In the genomic region with DNA sequence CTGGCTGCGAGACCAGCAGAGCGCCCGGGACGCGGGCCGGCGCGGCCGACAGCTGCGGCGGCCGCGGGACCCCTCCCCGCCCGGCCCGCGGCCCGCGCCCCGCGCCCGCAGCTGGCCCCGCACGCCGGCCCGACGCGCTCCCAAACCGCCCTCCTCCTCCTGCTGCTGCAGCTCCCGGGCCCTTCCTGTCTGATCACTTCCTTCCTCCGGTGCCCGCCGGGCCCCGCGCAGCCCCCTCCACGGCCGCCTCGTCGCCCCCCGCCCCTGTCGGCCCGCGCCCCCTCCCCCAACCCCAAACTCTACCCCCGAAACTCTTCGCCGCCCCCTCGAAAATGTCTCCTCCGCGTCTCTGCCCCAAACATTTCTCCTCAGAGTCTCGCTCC, we compare ENCODE assay signal across 1 cellular context.
TF ChIP-seq lines count a peak whose summit lies in the region.

No MANE protein-coding gene starts in this region.

TF ChIP-seq in GM23338, 12 proteins besides CTCF, POLR2A, EP300 and RAD21 (continued from another document):
- TF ChIP-seq, protein P1, sequence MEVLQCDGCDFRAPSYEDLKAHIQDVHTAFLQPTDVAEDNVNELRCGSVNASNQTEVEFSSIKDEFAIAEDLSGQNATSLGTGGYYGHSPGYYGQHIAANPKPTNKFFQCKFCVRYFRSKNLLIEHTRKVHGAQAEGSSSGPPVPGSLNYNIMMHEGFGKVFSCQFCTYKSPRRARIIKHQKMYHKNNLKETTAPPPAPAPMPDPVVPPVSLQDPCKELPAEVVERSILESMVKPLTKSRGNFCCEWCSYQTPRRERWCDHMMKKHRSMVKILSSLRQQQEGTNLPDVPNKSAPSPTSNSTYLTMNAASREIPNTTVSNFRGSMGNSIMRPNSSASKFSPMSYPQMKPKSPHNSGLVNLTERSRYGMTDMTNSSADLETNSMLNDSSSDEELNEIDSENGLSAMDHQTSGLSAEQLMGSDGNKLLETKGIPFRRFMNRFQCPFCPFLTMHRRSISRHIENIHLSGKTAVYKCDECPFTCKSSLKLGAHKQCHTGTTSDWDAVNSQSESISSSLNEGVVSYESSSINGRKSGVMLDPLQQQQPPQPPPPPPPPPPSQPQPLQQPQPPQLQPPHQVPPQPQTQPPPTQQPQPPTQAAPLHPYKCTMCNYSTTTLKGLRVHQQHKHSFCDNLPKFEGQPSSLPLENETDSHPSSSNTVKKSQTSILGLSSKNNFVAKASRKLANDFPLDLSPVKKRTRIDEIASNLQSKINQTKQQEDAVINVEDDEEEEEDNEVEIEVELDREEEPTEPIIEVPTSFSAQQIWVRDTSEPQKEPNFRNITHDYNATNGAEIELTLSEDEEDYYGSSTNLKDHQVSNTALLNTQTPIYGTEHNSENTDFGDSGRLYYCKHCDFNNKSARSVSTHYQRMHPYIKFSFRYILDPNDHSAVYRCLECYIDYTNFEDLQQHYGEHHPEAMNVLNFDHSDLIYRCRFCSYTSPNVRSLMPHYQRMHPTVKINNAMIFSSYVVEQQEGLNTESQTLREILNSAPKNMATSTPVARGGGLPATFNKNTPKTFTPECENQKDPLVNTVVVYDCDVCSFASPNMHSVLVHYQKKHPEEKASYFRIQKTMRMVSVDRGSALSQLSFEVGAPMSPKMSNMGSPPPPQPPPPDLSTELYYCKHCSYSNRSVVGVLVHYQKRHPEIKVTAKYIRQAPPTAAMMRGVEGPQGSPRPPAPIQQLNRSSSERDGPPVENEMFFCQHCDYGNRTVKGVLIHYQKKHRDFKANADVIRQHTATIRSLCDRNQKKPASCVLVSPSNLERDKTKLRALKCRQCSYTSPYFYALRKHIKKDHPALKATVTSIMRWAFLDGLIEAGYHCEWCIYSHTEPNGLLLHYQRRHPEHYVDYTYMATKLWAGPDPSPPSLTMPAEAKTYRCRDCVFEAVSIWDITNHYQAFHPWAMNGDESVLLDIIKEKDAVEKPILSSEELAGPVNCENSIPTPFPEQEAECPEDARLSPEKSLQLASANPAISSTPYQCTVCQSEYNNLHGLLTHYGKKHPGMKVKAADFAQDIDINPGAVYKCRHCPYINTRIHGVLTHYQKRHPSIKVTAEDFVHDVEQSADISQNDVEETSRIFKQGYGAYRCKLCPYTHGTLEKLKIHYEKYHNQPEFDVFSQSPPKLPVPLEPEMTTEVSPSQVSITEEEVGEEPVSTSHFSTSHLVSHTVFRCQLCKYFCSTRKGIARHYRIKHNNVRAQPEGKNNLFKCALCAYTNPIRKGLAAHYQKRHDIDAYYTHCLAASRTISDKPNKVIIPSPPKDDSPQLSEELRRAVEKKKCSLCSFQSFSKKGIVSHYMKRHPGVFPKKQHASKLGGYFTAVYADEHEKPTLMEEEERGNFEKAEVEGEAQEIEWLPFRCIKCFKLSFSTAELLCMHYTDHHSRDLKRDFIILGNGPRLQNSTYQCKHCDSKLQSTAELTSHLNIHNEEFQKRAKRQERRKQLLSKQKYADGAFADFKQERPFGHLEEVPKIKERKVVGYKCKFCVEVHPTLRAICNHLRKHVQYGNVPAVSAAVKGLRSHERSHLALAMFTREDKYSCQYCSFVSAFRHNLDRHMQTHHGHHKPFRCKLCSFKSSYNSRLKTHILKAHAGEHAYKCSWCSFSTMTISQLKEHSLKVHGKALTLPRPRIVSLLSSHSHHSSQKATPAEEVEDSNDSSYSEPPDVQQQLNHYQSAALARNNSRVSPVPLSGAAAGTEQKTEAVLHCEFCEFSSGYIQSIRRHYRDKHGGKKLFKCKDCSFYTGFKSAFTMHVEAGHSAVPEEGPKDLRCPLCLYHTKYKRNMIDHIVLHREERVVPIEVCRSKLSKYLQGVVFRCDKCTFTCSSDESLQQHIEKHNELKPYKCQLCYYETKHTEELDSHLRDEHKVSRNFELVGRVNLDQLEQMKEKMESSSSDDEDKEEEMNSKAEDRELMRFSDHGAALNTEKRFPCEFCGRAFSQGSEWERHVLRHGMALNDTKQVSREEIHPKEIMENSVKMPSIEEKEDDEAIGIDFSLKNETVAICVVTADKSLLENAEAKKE (CRISPR knock-in tag; IDR thresholded peaks at IDR 0.05) = no peak
- TF ChIP-seq EZH2phosphoT487 (IDR thresholded peaks at IDR 0.05; ENCODE audit: unreplicated experiment) (no peak), ZNF331 (CRISPR knock-in tag; IDR thresholded peaks at IDR 0.05; ENCODE audit: low read depth) (no peak), STAT1 (IDR thresholded peaks at IDR 0.05; ENCODE audit: unreplicated experiment) (no peak), CREB1 (CRISPR knock-in tag; IDR thresholded peaks at IDR 0.05; ENCODE audit: low read depth) (no peak), JUNB (IDR thresholded peaks at IDR 0.05; ENCODE audit: unreplicated experiment) (no peak), ZNF114 (CRISPR knock-in tag; IDR thresholded peaks at IDR 0.05) (no peak), POLR2AphosphoS5 (IDR thresholded peaks at IDR 0.05; ENCODE audit: low read depth) (no peak)
- TF ChIP-seq, protein P2, sequence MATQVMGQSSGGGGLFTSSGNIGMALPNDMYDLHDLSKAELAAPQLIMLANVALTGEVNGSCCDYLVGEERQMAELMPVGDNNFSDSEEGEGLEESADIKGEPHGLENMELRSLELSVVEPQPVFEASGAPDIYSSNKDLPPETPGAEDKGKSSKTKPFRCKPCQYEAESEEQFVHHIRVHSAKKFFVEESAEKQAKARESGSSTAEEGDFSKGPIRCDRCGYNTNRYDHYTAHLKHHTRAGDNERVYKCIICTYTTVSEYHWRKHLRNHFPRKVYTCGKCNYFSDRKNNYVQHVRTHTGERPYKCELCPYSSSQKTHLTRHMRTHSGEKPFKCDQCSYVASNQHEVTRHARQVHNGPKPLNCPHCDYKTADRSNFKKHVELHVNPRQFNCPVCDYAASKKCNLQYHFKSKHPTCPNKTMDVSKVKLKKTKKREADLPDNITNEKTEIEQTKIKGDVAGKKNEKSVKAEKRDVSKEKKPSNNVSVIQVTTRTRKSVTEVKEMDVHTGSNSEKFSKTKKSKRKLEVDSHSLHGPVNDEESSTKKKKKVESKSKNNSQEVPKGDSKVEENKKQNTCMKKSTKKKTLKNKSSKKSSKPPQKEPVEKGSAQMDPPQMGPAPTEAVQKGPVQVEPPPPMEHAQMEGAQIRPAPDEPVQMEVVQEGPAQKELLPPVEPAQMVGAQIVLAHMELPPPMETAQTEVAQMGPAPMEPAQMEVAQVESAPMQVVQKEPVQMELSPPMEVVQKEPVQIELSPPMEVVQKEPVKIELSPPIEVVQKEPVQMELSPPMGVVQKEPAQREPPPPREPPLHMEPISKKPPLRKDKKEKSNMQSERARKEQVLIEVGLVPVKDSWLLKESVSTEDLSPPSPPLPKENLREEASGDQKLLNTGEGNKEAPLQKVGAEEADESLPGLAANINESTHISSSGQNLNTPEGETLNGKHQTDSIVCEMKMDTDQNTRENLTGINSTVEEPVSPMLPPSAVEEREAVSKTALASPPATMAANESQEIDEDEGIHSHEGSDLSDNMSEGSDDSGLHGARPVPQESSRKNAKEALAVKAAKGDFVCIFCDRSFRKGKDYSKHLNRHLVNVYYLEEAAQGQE (IDR thresholded peaks at IDR 0.05; ENCODE audit: unreplicated experiment) = no peak
